14 cellular contexts compared by ENCODE assay signal in genomic region chr20:58618694-58619540, GRCh38. TPM values are rescaled to one million over a fixed set of nuclear protein-coding genes. Genes with fewer than 3 reads are reported as not detected.
DNase-seq lines count a peak whose midpoint lies in the region; ATAC-seq and TF ChIP-seq lines count a peak whose summit lies in the region.
"Had no signal": no experiment of that assay in that cellular context is flagged by ENCODE, and none has a peak within 500 bp of the region (broad histone marks: within the 10 kb centered on the region; RNA-seq: fewer than 3 reads in every experiment).

No MANE protein-coding gene starts in this region.

- DNase-seq in GM23338 (ENCODE audit: low spot score) (peak; percentile 61), SK-N-MC (ENCODE audit: low read depth, low spot score) (no peak), foreskin fibroblast (peak; percentile 64), retina (peak; percentile 53), activated gamma-delta T cell treated with Interleukin-2 at 50 U/mL for 16 hours (no peak)
- no peak for DNase-seq in stimulated activated effector memory CD8-positive, alpha-beta T cell treated with anti-CD3 and anti-CD28 coated beads, Interleukin-12 subunit alpha, Interleukin-12 subunit beta, amount 100 ng/mL, for 72 hours (ENCODE audit: low spot score in 2 of 2)
- no peak for DNase-seq in activated CD4-positive, alpha-beta T cell treated with anti-CD3 and anti-CD28 coated beads, Interleukin-2, amount 50 U/mL, for 48 hours
- DNase-seq: activated CD8-positive, alpha-beta T cell treated with anti-CD3 and anti-CD28 coated beads for 36 hours; DMS79 treated with DMSO at 0.1 percent for 48 hours; effector memory CD8-positive, alpha-beta T cell; NCI-H187; stimulated activated CD4-positive, alpha-beta T cell treated with anti-CD3 and anti-CD28 coated beads, Interleukin-2, amount 100 ng/mL, for 24 hours had no signal

- peaks cover 35% of the 10 kb centered on the region for H3K36me3 Mint-ChIP-seq in GM23338 (ENCODE audit: low read depth)
- no peaks in the 10 kb centered on the region for H3K36me3 Mint-ChIP-seq in stimulated activated effector memory CD8-positive, alpha-beta T cell treated with anti-CD3 and anti-CD28 coated beads, Interleukin-12 subunit alpha, Interleukin-12 subunit beta, amount 100 ng/mL, for 72 hours
- H3K36me3 Mint-ChIP-seq: activated naive CD8-positive, alpha-beta T cell had no signal

- peak overlapping the region; percentile 49; the same call in 1 of the 2 replicates for H3K4me2 ChIP-seq in GM23338

- no peaks in the 10 kb centered on the region for H3K9me3 ChIP-seq in SK-N-MC (ENCODE audit: low read depth, low read length)

- H3F3A ChIP-seq in GM23338 (replicated peaks; ENCODE audit: low read depth) = 0 out of 2 replicates have a peak, but pooled peaks cover 4% of the 10 kb centered on the region

- ATAC-seq in GM23338 = peak; percentile 85
- ATAC-seq in stimulated activated effector memory CD8-positive, alpha-beta T cell treated with anti-CD3 and anti-CD28 coated beads, Interleukin-12 subunit alpha, Interleukin-12 subunit beta, amount 100 ng/mL, for 72 hours = no peak
- ATAC-seq: activated CD8-positive, alpha-beta T cell treated with anti-CD3 and anti-CD28 coated beads for 36 hours; effector memory CD8-positive, alpha-beta T cell had no signal

- H3K9me3 Mint-ChIP-seq in GM23338 = peaks cover 40% of the 10 kb centered on the region
- H3K9me3 Mint-ChIP-seq in stimulated activated effector memory CD8-positive, alpha-beta T cell treated with anti-CD3 and anti-CD28 coated beads, Interleukin-12 subunit alpha, Interleukin-12 subunit beta, amount 100 ng/mL, for 72 hours = peaks cover 3% of the 10 kb centered on the region
- H3K9me3 Mint-ChIP-seq: activated CD8-positive, alpha-beta T cell treated with anti-CD3 and anti-CD28 coated beads for 36 hours; effector memory CD8-positive, alpha-beta T cell; stimulated activated naive CD8-positive, alpha-beta T cell treated with anti-CD3 and anti-CD28 coated beads, Interleukin-15, Interleukin-2, amounts not matched to agents 100 ng/mL and 50 ng/mL, for 24 hours had no signal

- peaks cover 11% of the 10 kb centered on the region for H3K27me3 ChIP-seq in GM23338 (ENCODE audit: insufficient read depth)

- no peak for TF ChIP-seq CTCF in GM23338 (conservative IDR thresholded peaks at IDR 0.05; ENCODE audit: low read depth in 2 of 2)
- no peak for TF ChIP-seq CTCF in foreskin fibroblast (IDR thresholded peaks at IDR 0.05; ENCODE audit: low read depth, low read length)

- H4K20me1 ChIP-seq in GM23338 (replicated peaks; ENCODE audit: insufficient read depth) = no peaks in the 10 kb centered on the region

- peaks cover 12% of the 10 kb centered on the region for H3K4me1 ChIP-seq in GM23338 (ENCODE audit: insufficient read depth)

- H3K9ac ChIP-seq in SK-N-MC (ENCODE audit: insufficient read length) = peak overlapping the region; percentile 7

- no peaks in the 10 kb centered on the region for H3K36me3 ChIP-seq in GM23338 (ENCODE audit: insufficient read depth)
- H3K36me3 ChIP-seq in SK-N-MC (ENCODE audit: insufficient read depth, low read length) = no peaks in the 10 kb centered on the region

- H3K27ac Mint-ChIP-seq in GM23338 = peak overlapping the region; percentile 91
- H3K27ac Mint-ChIP-seq in stimulated activated effector memory CD8-positive, alpha-beta T cell treated with anti-CD3 and anti-CD28 coated beads, Interleukin-12 subunit alpha, Interleukin-12 subunit beta, amount 100 ng/mL, for 72 hours = no peak overlapping the region
- H3K27ac Mint-ChIP-seq: activated CD8-positive, alpha-beta T cell treated with anti-CD3 and anti-CD28 coated beads for 36 hours; activated naive CD8-positive, alpha-beta T cell; effector memory CD8-positive, alpha-beta T cell; stimulated activated naive CD8-positive, alpha-beta T cell treated with anti-CD3 and anti-CD28 coated beads, Interleukin-15, Interleukin-2, amounts not matched to agents 100 ng/mL and 50 ng/mL, for 24 hours had no signal

- H3K27ac ChIP-seq in GM23338 (ENCODE audit: low read depth) (no peak overlapping the region), SK-N-MC (no peak overlapping the region)

- H3K4me3 ChIP-seq in GM23338 (no peak overlapping the region), SK-N-MC (peak overlapping the region; percentile 30; the same call in 1 of the 2 replicates), foreskin fibroblast (ENCODE audit: low read depth in 1 of 2, low read length in 2 of 2) (no peak overlapping the region)

- peaks cover 26% of the 10 kb centered on the region for H3K27me3 Mint-ChIP-seq in GM23338 (ENCODE audit: insufficient read depth, low read depth, poor library complexity)

- no peaks in the 10 kb centered on the region for H3K79me2 ChIP-seq in GM23338 (replicated peaks; ENCODE audit: insufficient read depth)

- no peak overlapping the region; the same call in 2 of the 3 replicates for H3K4me3 Mint-ChIP-seq in GM23338
- H3K4me3 Mint-ChIP-seq in stimulated activated effector memory CD8-positive, alpha-beta T cell treated with anti-CD3 and anti-CD28 coated beads, Interleukin-12 subunit alpha, Interleukin-12 subunit beta, amount 100 ng/mL, for 72 hours = no peak overlapping the region
- H3K4me3 Mint-ChIP-seq: activated CD8-positive, alpha-beta T cell treated with anti-CD3 and anti-CD28 coated beads for 36 hours; activated naive CD8-positive, alpha-beta T cell; effector memory CD8-positive, alpha-beta T cell; stimulated activated naive CD8-positive, alpha-beta T cell treated with anti-CD3 and anti-CD28 coated beads, Interleukin-15, Interleukin-2, amounts not matched to agents 100 ng/mL and 50 ng/mL, for 24 hours had no signal

- no peaks in the 10 kb centered on the region; the same call in 1 of the 2 replicates for H3K9me2 ChIP-seq in GM23338 (ENCODE audit: insufficient read depth)

- H2AFZ ChIP-seq in GM23338 = peak overlapping the region; percentile 50

- H3K4me1 Mint-ChIP-seq in GM23338 = peaks cover 16% of the 10 kb centered on the region
- no peaks in the 10 kb centered on the region for H3K4me1 Mint-ChIP-seq in stimulated activated effector memory CD8-positive, alpha-beta T cell treated with anti-CD3 and anti-CD28 coated beads, Interleukin-12 subunit alpha, Interleukin-12 subunit beta, amount 100 ng/mL, for 72 hours

TF ChIP-seq in GM23338, 12 proteins besides CTCF, POLR2A, EP300 and RAD21 (continues in another document):
- TF ChIP-seq JUNB (IDR thresholded peaks at IDR 0.05; ENCODE audit: unreplicated experiment) (no peak), EZH2 (IDR thresholded peaks at IDR 0.05; ENCODE audit: low read depth, unreplicated experiment) (no peak), EZH2phosphoT487 (IDR thresholded peaks at IDR 0.05; ENCODE audit: unreplicated experiment) (no peak), NANOG (IDR thresholded peaks at IDR 0.05; ENCODE audit: borderline replicate concordance) (no peak), CREB1 (CRISPR knock-in tag; IDR thresholded peaks at IDR 0.05; ENCODE audit: low read depth) (no peak), STAT1 (IDR thresholded peaks at IDR 0.05; ENCODE audit: unreplicated experiment) (no peak), REST (IDR thresholded peaks at IDR 0.05; ENCODE audit: unreplicated experiment) (no peak), POLR2AphosphoS5 (IDR thresholded peaks at IDR 0.05; ENCODE audit: low read depth) (no peak), ZNF114 (CRISPR knock-in tag; IDR thresholded peaks at IDR 0.05) (no peak), ZNF331 (CRISPR knock-in tag; IDR thresholded peaks at IDR 0.05; ENCODE audit: low read depth) (no peak)

RNA-seq across cellular contexts. Expression of gene STX16, which starts 32.2 kb away (rescaled TPM):
- total RNA-seq in GM23338 (2014; rRNA removed; shearing (Covaris generic)) = 66.5 and 70.5 TPM in 2 replicates
- polyA plus RNA-seq in GM23338 (2016; fragmentation: Nextera tagmentation; extraction: Ambion mirVana) = 27.7 and 31.2 TPM in 2 replicates

Comparison
In these comparisons a context has a peak if more than half of its experiments do, and no peak if none do; other contexts are left out.
1. DNase-seq: peak in GM23338 (single experiment), foreskin fibroblast (2 of 2) and retina (single experiment); none in SK-N-MC (single experiment), stimulated activated effector memory CD8-positive, alpha-beta T cell treated with anti-CD3 and anti-CD28 coated beads, Interleukin-12 subunit alpha, Interleukin-12 subunit beta, amount 100 ng/mL, for 72 hours (0 of 2), activated gamma-delta T cell treated with Interleukin-2 at 50 U/mL for 16 hours (single experiment) and activated CD4-positive, alpha-beta T cell treated with anti-CD3 and anti-CD28 coated beads, Interleukin-2, amount 50 U/mL, for 48 hours (0 of 2).